ENCODE assay signal across 12 cellular contexts in genomic region chr5:132754947-132755346, GRCh38. TPM values are rescaled to one million over a fixed set of nuclear protein-coding genes. Genes with fewer than 3 reads are reported as not detected.
DNase-seq lines count a peak whose midpoint lies in the region; ATAC-seq, FAIRE-seq and TF ChIP-seq lines count a peak whose summit lies in the region.
"Had no signal": no experiment of that assay in that cellular context is flagged by ENCODE, and none has a peak within 500 bp of the region (broad histone marks: within the 10 kb centered on the region; RNA-seq: fewer than 3 reads in every experiment).

No MANE protein-coding gene starts in this region.

- ATAC-seq in effector memory CD8-positive, alpha-beta T cell (replicated peaks), result no peak
- ATAC-seq in HG02970 (IDR thresholded peaks at IDR 0.05; ENCODE audit: low FRiP score, unreplicated experiment), result no peak
- no peak for ATAC-seq in HG03571 (IDR thresholded peaks at IDR 0.05; ENCODE audit: unreplicated experiment)

- no peak for FAIRE-seq in kidney (lab: Jason Lieb, UNC)

- H3K27ac Mint-ChIP-seq in activated CD4-positive, alpha-beta T cell treated with anti-CD3 and anti-CD28 coated beads, Interleukin-2, amount 10 ng/mL, durations not matched to agents 24 days and 14 days, result peak overlapping the region; percentile 66
- H3K27ac Mint-ChIP-seq in effector memory CD8-positive, alpha-beta T cell, result peak overlapping the region; percentile 6 to 70
- H3K27ac Mint-ChIP-seq in progenitor cell of endocrine pancreas, result no peak overlapping the region

- no peak overlapping the region for H3K27ac ChIP-seq in OCI-LY1 (ENCODE audit: low read depth, low read length, poor library complexity, severe bottlenecking)
- H3K27ac ChIP-seq in kidney (ENCODE audit: low read depth in 2 of 2, low read length in 2 of 2), result no peak overlapping the region
- H3K27ac ChIP-seq: coronary artery had no signal

- no peaks in the 10 kb centered on the region for H3K9me3 ChIP-seq in OCI-LY1 (ENCODE audit: low read length)
- H3K9me3 ChIP-seq in kidney (ENCODE audit: control insufficient read depth in 1 of 2, low read length in 2 of 2), result no peaks in the 10 kb centered on the region

- H3K9me3 Mint-ChIP-seq in activated CD4-positive, alpha-beta T cell treated with anti-CD3 and anti-CD28 coated beads, Interleukin-2, amount 10 ng/mL, durations not matched to agents 24 days and 14 days, result no peaks in the 10 kb centered on the region
- H3K9me3 Mint-ChIP-seq in effector memory CD8-positive, alpha-beta T cell, result no peaks in the 10 kb centered on the region
- H3K9me3 Mint-ChIP-seq in progenitor cell of endocrine pancreas (ENCODE audit: low read depth), result no peaks in the 10 kb centered on the region
- H3K9me3 Mint-ChIP-seq: naive B cell had no signal

- TF ChIP-seq CTCF in OCI-LY1 (IDR thresholded peaks at IDR 0.05; ENCODE audit: low read length) (peak; percentile 8; the same call in 1 of the 2 replicates), progenitor cell of endocrine pancreas (IDR thresholded peaks at IDR 0.05; ENCODE audit: unreplicated experiment) (peak; percentile 26), kidney (IDR thresholded peaks at IDR 0.05; ENCODE audit: borderline replicate concordance, extremely low read depth, insufficient read depth) (no peak)

- no peaks in the 10 kb centered on the region for H3K9me2 ChIP-seq in OCI-LY1 (ENCODE audit: low read depth, low read length)

- no peak overlapping the region for H3K4me3 Mint-ChIP-seq in activated CD4-positive, alpha-beta T cell treated with anti-CD3 and anti-CD28 coated beads, Interleukin-2, amount 10 ng/mL, durations not matched to agents 24 days and 14 days
- H3K4me3 Mint-ChIP-seq in effector memory CD8-positive, alpha-beta T cell, result no peak overlapping the region
- H3K4me3 Mint-ChIP-seq in progenitor cell of endocrine pancreas (ENCODE audit: low read depth), result no peak overlapping the region
- H3K4me3 Mint-ChIP-seq: naive B cell had no signal

- no peaks in the 10 kb centered on the region for H3K36me3 ChIP-seq in OCI-LY1 (ENCODE audit: insufficient read depth, low read length)
- peaks cover 6 to 22% of the 10 kb centered on the region in 2 donors for H3K36me3 ChIP-seq in kidney (ENCODE audit: control insufficient read depth in 1 of 2, insufficient read depth in 2 of 2, low read length in 2 of 2)

- no peak overlapping the region for H3K4me3 ChIP-seq in OCI-LY1 (ENCODE audit: low read depth, low read length, poor library complexity, severe bottlenecking)
- no peak overlapping the region for H3K4me3 ChIP-seq in kidney (ENCODE audit: low read length in 2 of 2)
- H3K4me3 ChIP-seq: coronary artery had no signal

- intact Hi-C loops in activated CD4-positive, alpha-beta T cell treated with anti-CD3 and anti-CD28 coated beads, Interleukin-2, amount 10 ng/mL, durations not matched to agents 24 days and 14 days (cut with micrococcal nuclease), result no loop called here
- intact Hi-C loops in kidney (cut with DNase I), result no loop called here

- H3K36me3 Mint-ChIP-seq in activated CD4-positive, alpha-beta T cell treated with anti-CD3 and anti-CD28 coated beads, Interleukin-2, amount 10 ng/mL, durations not matched to agents 24 days and 14 days (ENCODE audit: low read depth), result peaks cover 44% of the 10 kb centered on the region
- peaks cover 12% of the 10 kb centered on the region for H3K36me3 Mint-ChIP-seq in effector memory CD8-positive, alpha-beta T cell (ENCODE audit: insufficient read depth)
- H3K36me3 Mint-ChIP-seq in progenitor cell of endocrine pancreas (ENCODE audit: insufficient read depth), result peaks cover 5% of the 10 kb centered on the region
- H3K36me3 Mint-ChIP-seq: naive B cell had no signal

- H2AFZ ChIP-seq in OCI-LY1 (ENCODE audit: low read length), result no peak overlapping the region

- H3K9ac ChIP-seq in OCI-LY1 (ENCODE audit: low read length), result no peak overlapping the region
- no peak overlapping the region for H3K9ac ChIP-seq in kidney (ENCODE audit: low read length in 2 of 2)

- no peaks in the 10 kb centered on the region for H3K79me2 ChIP-seq in OCI-LY1 (ENCODE audit: insufficient read depth, low read length)

- H3K27me3 Mint-ChIP-seq in activated CD4-positive, alpha-beta T cell treated with anti-CD3 and anti-CD28 coated beads, Interleukin-2, amount 10 ng/mL, durations not matched to agents 24 days and 14 days, result no peaks in the 10 kb centered on the region
- no peaks in the 10 kb centered on the region for H3K27me3 Mint-ChIP-seq in effector memory CD8-positive, alpha-beta T cell
- H3K27me3 Mint-ChIP-seq in progenitor cell of endocrine pancreas, result peaks cover 14% of the 10 kb centered on the region

- H3K4me1 Mint-ChIP-seq in activated CD4-positive, alpha-beta T cell treated with anti-CD3 and anti-CD28 coated beads, Interleukin-2, amount 10 ng/mL, durations not matched to agents 24 days and 14 days, result peaks cover 47% of the 10 kb centered on the region
- H3K4me1 Mint-ChIP-seq in effector memory CD8-positive, alpha-beta T cell (ENCODE audit: low read depth in 2 of 2), result peaks cover 0 to 2% of the 10 kb centered on the region in 2 donors
- no peaks in the 10 kb centered on the region for H3K4me1 Mint-ChIP-seq in progenitor cell of endocrine pancreas (ENCODE audit: low read depth)
- H3K4me1 Mint-ChIP-seq: naive B cell had no signal

- no peaks in the 10 kb centered on the region for H3F3A ChIP-seq in OCI-LY1 (ENCODE audit: insufficient read depth, low read length)

- H3K27me3 ChIP-seq in OCI-LY1 (ENCODE audit: insufficient read depth, low read length), result no peaks in the 10 kb centered on the region

- H4K20me1 ChIP-seq in OCI-LY1 (ENCODE audit: insufficient read depth, low read length), result no peaks in the 10 kb centered on the region

- DNase-seq in activated CD4-positive, alpha-beta T cell treated with anti-CD3 and anti-CD28 coated beads, Interleukin-2, amount 10 ng/mL, durations not matched to agents 24 days and 14 days, result no peak
- no peak for DNase-seq in activated CD4-positive, alpha-beta T cell treated with anti-CD3 and anti-CD28 coated beads, Interleukin-2, amount 50 U/mL, for 4 hours
- no peak for DNase-seq in effector memory CD8-positive, alpha-beta T cell
- DNase-seq in progenitor cell of endocrine pancreas (ENCODE audit: low spot score, unreplicated experiment) (no peak), kidney (no peak)
- DNase-seq: naive B cell, NCI-H1048, T-helper 9 cell had no signal

- H3K4me2 ChIP-seq in OCI-LY1 (ENCODE audit: low read length), result no peak overlapping the region

- H3K4me1 ChIP-seq in OCI-LY1 (ENCODE audit: insufficient read depth, low read length, severe bottlenecking) (peaks cover 7% of the 10 kb centered on the region), kidney (ENCODE audit: control insufficient read depth in 1 of 2, insufficient read depth in 1 of 2, low read depth in 1 of 2, low read length in 2 of 2) (peaks cover 4 to 12% of the 10 kb centered on the region in 2 donors)

RNA-seq across cellular contexts. Expression of gene CCNI2, which starts 7.7 kb away (rescaled TPM):
- 39.5 and 42.7 TPM in 2 replicates for total RNA-seq in activated CD4-positive, alpha-beta T cell treated with anti-CD3 and anti-CD28 coated beads, Interleukin-2, amount 10 ng/mL, durations not matched to agents 24 days and 14 days
- total RNA-seq in progenitor cell of endocrine pancreas (0.36 and 0.49 TPM in 2 replicates), kidney (3.4 TPM)
- 3.8 TPM for polyA plus RNA-seq in kidney (ENCODE audit: insufficient read depth, low read depth, low replicate concordance)

RNA-seq across cellular contexts. Expression of gene KIF3A, which starts 17.6 kb away (rescaled TPM):
- 44.2 and 51.9 TPM in 2 replicates for total RNA-seq in activated CD4-positive, alpha-beta T cell treated with anti-CD3 and anti-CD28 coated beads, Interleukin-2, amount 10 ng/mL, durations not matched to agents 24 days and 14 days
- total RNA-seq in progenitor cell of endocrine pancreas, result 33.1 and 33.6 TPM in 2 replicates
- 13.9 TPM for total RNA-seq in kidney
- 7.1 TPM for polyA plus RNA-seq in kidney (ENCODE audit: insufficient read depth, low read depth, low replicate concordance)

RNA-seq across cellular contexts. Expression of gene SEPTIN8, which starts 22.1 kb away (rescaled TPM):
- total RNA-seq in activated CD4-positive, alpha-beta T cell treated with anti-CD3 and anti-CD28 coated beads, Interleukin-2, amount 10 ng/mL, durations not matched to agents 24 days and 14 days, result 43.8 and 45.4 TPM in 2 replicates
- total RNA-seq in progenitor cell of endocrine pancreas (60.4 and 67.2 TPM in 2 replicates), kidney (54.4 TPM)
- polyA plus RNA-seq in kidney (ENCODE audit: insufficient read depth, low read depth, low replicate concordance), result 24.9 TPM

RNA-seq across cellular contexts. Expression of gene SOWAHA, which starts 58.2 kb away (rescaled TPM):
- 0.59 and 0.65 TPM in 2 replicates for total RNA-seq in activated CD4-positive, alpha-beta T cell treated with anti-CD3 and anti-CD28 coated beads, Interleukin-2, amount 10 ng/mL, durations not matched to agents 24 days and 14 days
- total RNA-seq in progenitor cell of endocrine pancreas (0.98 and 1.3 TPM in 2 replicates), kidney (4.1 TPM)
- 7.1 TPM for polyA plus RNA-seq in kidney (ENCODE audit: insufficient read depth, low read depth, low replicate concordance)
